8 cellular contexts compared by ENCODE assay signal in the genomic region with DNA sequence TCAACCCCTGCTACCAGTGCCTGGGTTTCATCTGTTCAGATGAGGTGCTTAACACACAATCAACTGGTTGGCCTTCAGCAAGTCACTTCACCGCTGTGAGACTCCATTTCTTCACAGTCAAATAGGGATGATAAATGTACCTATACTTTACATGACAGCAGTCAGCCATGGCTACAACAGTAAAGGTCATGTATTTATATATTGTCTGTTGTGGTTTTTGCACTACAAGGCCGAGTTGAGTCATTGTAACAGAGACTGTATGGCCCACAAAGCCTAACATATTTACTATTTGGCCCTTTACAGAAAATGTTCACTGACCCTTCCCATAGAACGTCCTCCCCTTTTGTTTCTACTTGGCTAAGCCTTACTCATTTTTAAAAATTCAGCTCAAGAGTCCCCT.
"Had no signal": no experiment of that assay in that cellular context is flagged by ENCODE, and none has a peak within 500 bp of the region (broad histone marks: within the 10 kb centered on the region; RNA-seq: fewer than 3 reads in every experiment).

No MANE protein-coding gene starts in this region.

- DNase-seq: GOT3, HCEC 1CT, IMR-90, KG1 had no signal

- H3K4me3 ChIP-seq: GM23248, K562 had no signal

- H2AFZ ChIP-seq: GM23248 had no signal

- H3K27ac Mint-ChIP-seq: H9 had no signal

- FAIRE-seq: HTR-8/SVneo had no signal

- H3K27ac ChIP-seq: GM23248 had no signal

- H3K4me3 Mint-ChIP-seq: H9 had no signal

- H3K9ac ChIP-seq: GM23248 had no signal
